Comparison of ENCODE assay signal across 8 cellular contexts in the genomic region with DNA sequence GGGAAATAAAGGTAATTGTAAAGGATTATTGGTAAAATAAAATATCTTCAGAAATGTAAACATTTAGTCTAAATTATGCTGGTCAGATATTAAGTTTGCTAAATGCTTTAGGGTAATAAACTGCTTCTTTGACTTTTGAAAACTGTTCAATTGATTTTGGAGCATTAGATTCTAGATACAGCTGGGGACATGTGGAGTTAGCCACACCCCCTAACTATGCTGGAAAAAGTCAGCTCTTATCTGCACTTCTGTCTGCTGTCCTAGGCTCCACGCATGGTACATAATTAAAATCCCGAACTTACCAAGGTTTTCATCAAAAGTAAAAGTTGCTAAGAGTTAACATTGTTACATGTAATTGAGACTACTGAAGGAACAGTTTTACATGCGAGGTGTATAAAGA.
"Had no signal": no experiment of that assay in that cellular context is flagged by ENCODE, and none has a peak within 500 bp of the region (broad histone marks: within the 10 kb centered on the region; RNA-seq: fewer than 3 reads in every experiment).

No MANE protein-coding gene starts in this region.

- H3K4me3 ChIP-seq: GM23248, HAP-1 had no signal

- H3K4me1 ChIP-seq: HAP-1 had no signal

- H3K27ac ChIP-seq: GM23248, HL-60 had no signal

- H3K9me3 ChIP-seq: HAP-1 had no signal

- H3K9me3 Mint-ChIP-seq: HFFc6 had no signal

- DNase-seq: GM23248, GOT3, H7, HFFc6, IMR-90 had no signal

- H3K36me3 ChIP-seq: HAP-1 had no signal

- ATAC-seq: HCT116 had no signal

- H3K4me3 Mint-ChIP-seq: HFFc6 had no signal

- H3K27ac Mint-ChIP-seq: HFFc6 had no signal
